Comparison of ENCODE assay signal across 8 cellular contexts in the genomic region with DNA sequence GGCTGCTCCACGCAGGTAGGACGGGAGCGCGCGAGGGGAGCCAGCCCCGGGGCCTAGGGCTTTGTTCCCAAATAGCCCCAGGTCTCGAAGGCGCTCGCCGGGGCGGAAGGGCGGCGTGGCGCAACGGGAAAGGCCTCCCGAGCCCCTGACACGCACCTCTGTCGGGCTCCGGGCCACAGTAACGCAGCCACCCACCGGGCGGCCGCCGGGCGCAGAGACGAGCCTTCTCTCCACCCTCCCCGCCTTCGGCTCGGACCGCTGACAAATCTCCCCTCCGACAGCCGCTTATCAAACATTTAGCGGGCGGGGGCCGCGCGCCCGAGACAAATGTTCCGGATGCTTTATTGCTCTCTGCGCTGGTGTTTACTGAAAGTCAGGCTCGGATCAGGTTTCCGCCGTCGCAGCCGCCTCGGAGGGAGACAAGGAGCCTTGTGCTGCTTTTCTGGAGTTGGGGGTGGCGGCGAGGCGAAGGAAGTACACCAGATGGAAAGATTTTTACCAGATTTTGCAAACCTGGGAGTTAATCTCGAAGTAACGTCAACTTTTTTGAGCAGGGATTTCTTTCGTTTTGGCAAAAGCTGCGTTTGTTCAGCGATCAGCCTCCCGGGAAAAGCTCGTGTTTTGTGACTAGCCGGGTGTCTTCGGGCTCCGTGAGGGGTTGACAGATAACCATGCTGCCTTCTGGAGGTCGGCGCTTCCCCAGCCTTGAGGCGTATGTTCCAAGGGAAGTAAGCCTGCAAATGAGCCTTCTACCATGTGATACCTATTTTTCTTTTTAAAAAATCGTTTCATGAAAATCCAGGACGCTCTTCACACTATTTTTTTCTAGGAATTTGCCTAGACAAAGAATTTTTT. TPM values are rescaled to one million over a fixed set of nuclear protein-coding genes. Genes with fewer than 3 reads are reported as not detected.
DNase-seq lines count a peak whose midpoint lies in the region; ATAC-seq and TF ChIP-seq lines count a peak whose summit lies in the region.

No MANE protein-coding gene starts in this region.

- intact Hi-C loops in vagina (cut with DNase I), result loop anchor here (10.0 kb wide), 2 partner anchors 150 to 340 kb away; a partner anchor contains a TSS

- no peaks in the 10 kb centered on the region for H3K9me3 ChIP-seq in CD8-positive, alpha-beta memory T cell (ENCODE audit: low read length)
- H3K9me3 ChIP-seq in Peyer's patch (no peaks in the 10 kb centered on the region), vagina (no peaks in the 10 kb centered on the region)

- peak; percentile 20 to 68 (median 44) for DNase-seq in CD8-positive, alpha-beta memory T cell
- DNase-seq in Peyer's patch (peak; percentile 65 to 81 (median 79)), globus pallidus (ENCODE audit: low spot score) (peak; percentile 32), nucleus accumbens (lab: John Stamatoyannopoulos, UW) (peak in 40 of 56 donors; percentile 15 to 78 (median 52)), vagina (ENCODE audit: extremely low spot score in 2 of 2) (no peak)
- peak; percentile 61 for DNase-seq in activated naive CD4-positive, alpha-beta T cell treated with Interleukin-2 at 50 U/mL for 16 hours

- H3K27ac Mint-ChIP-seq in CD8-positive, alpha-beta memory T cell, result peak overlapping the region; percentile 32 to 96 (median 88)

- H3K4me3 Mint-ChIP-seq in CD8-positive, alpha-beta memory T cell, result peak overlapping the region; percentile 91 to 99 (median 95)

- CTCF ChIA-PET in CD8-positive, alpha-beta memory T cell (lab: Charles Lee), result no interaction called here

- peak overlapping the region; percentile 5 for H3K27ac ChIP-seq in CD8-positive, alpha-beta memory T cell (ENCODE audit: low read depth, low read length)
- peak overlapping the region; percentile 88 to 96 (median 94) for H3K27ac ChIP-seq in Peyer's patch
- peak overlapping the region; percentile 95 for H3K27ac ChIP-seq in vagina

- peak overlapping the region; percentile 42 for H3K4me3 ChIP-seq in CD8-positive, alpha-beta memory T cell (ENCODE audit: low read length)
- H3K4me3 ChIP-seq in Peyer's patch (peak overlapping the region; percentile 85 to 93 (median 88)), vagina (peak overlapping the region; percentile 80 to 86)

- H3K4me1 Mint-ChIP-seq in CD8-positive, alpha-beta memory T cell, result peaks cover 42 to 70% (median 60%) of the 10 kb centered on the region in 3 donors

- H3K27me3 ChIP-seq in CD8-positive, alpha-beta memory T cell (ENCODE audit: insufficient read depth, low read length, poor library complexity, severe bottlenecking), result peaks cover 23% of the 10 kb centered on the region
- no peaks in the 10 kb centered on the region for H3K27me3 ChIP-seq in Peyer's patch
- no peaks in the 10 kb centered on the region for H3K27me3 ChIP-seq in vagina

- TF ChIP-seq CTCF in Peyer's patch (IDR thresholded peaks at IDR 0.05) (no peak), vagina (IDR thresholded peaks at IDR 0.05) (no peak)

- peak; percentile 26 for ATAC-seq in GM19372 (IDR thresholded peaks at IDR 0.05; ENCODE audit: low read depth, unreplicated experiment)
- peak; percentile 35 for ATAC-seq in HG03432 (IDR thresholded peaks at IDR 0.05; ENCODE audit: unreplicated experiment)

- peak in 1 of 2 donors; percentile 15 for TF ChIP-seq POLR2A in Peyer's patch (IDR thresholded peaks at IDR 0.05)
- TF ChIP-seq POLR2A in vagina (IDR thresholded peaks at IDR 0.05), result no peak

- no peaks in the 10 kb centered on the region for H3K36me3 ChIP-seq in CD8-positive, alpha-beta memory T cell (ENCODE audit: insufficient read depth, low read length)
- H3K36me3 ChIP-seq in Peyer's patch (no peaks in the 10 kb centered on the region), vagina (no peaks in the 10 kb centered on the region)

- H3K27me3 Mint-ChIP-seq in CD8-positive, alpha-beta memory T cell, result peaks cover 24 to 27% of the 10 kb centered on the region in 2 donors

- H3K9me3 Mint-ChIP-seq in CD8-positive, alpha-beta memory T cell, result peaks cover 0 to 10% (median 0%) of the 10 kb centered on the region in 5 donors

- POLR2A ChIA-PET in CD8-positive, alpha-beta memory T cell (lab: Charles Lee), result no interaction called here

- H3K4me1 ChIP-seq in CD8-positive, alpha-beta memory T cell (ENCODE audit: insufficient read depth, low read length), result peaks cover 42% of the 10 kb centered on the region
- peaks cover 0 to 25% (median 4%) of the 10 kb centered on the region in 4 donors for H3K4me1 ChIP-seq in Peyer's patch
- H3K4me1 ChIP-seq in vagina, result peaks cover 56% of the 10 kb centered on the region

- peaks cover 0 to 10% (median 0%) of the 10 kb centered on the region in 3 donors for H3K36me3 Mint-ChIP-seq in CD8-positive, alpha-beta memory T cell

RNA-seq across cellular contexts. Expression of a gene that starts 1.0 kb away (rescaled TPM):
- total RNA-seq in CD8-positive, alpha-beta memory T cell, result 1 to 10 TPM; 5.1 to 5.2 TPM
- polyA plus RNA-seq in CD8-positive, alpha-beta memory T cell, result 2.1 TPM
- 100 to 1,000 TPM in 3 of 4 donors, 10 to 100 TPM in 1; 55.0 to 298 (median 138) TPM for total RNA-seq in Peyer's patch
- 39.0 TPM for total RNA-seq in vagina

Comparison
In these comparisons a context has a peak if more than half of its experiments do, and no peak if none do; other contexts are left out.
1. DNase-seq: peak in CD8-positive, alpha-beta memory T cell (5 of 5), Peyer's patch (3 of 3), activated naive CD4-positive, alpha-beta T cell treated with Interleukin-2 at 50 U/mL for 16 hours (single experiment), globus pallidus (single experiment) and nucleus accumbens (40 of 56); none in vagina (0 of 2).
2. H3K27ac ChIP-seq: peak in every context shown above with its lines; median percentile 95 in vagina; 94 in Peyer's patch; 5 in CD8-positive, alpha-beta memory T cell.
3. Peak in every context shown above with its lines, with median percentiles within 50 percentile points of each other: H3K4me3 ChIP-seq.